Comparison of ENCODE assay signal across 11 cellular contexts in genomic region chr2:150478206-150478974, GRCh38. TPM values are rescaled to one million over a fixed set of nuclear protein-coding genes. Genes with fewer than 3 reads are reported as not detected.
DNase-seq lines count a peak whose midpoint lies in the region; ATAC-seq lines count a peak whose summit lies in the region.
"Had no signal": no experiment of that assay in that cellular context is flagged by ENCODE, and none has a peak within 500 bp of the region (broad histone marks: within the 10 kb centered on the region; RNA-seq: fewer than 3 reads in every experiment).

No MANE protein-coding gene starts in this region.

- H3K9ac ChIP-seq in subcutaneous abdominal adipose tissue (ENCODE audit: low read length in 5 of 5), result peak overlapping the region in 1 of 5 donors; percentile 60

- POLR2A ChIA-PET in naive thymus-derived CD4-positive, alpha-beta T cell (lab: Charles Lee), result no interaction called here

- no peaks in the 10 kb centered on the region for H3K27me3 ChIP-seq in HAP-1 (ENCODE audit: low read depth)
- H3K27me3 ChIP-seq in subcutaneous abdominal adipose tissue (ENCODE audit: control insufficient read depth in 5 of 5, insufficient read depth in 4 of 5, low read length in 5 of 5), result no peaks in the 10 kb centered on the region
- H3K27me3 ChIP-seq in naive thymus-derived CD4-positive, alpha-beta T cell (ENCODE audit: control insufficient read depth in 2 of 2, insufficient read depth in 2 of 2, low read length in 2 of 2), result no peaks in the 10 kb centered on the region

- CTCF ChIA-PET in naive thymus-derived CD4-positive, alpha-beta T cell (lab: Charles Lee), result no interaction called here

- H3K27ac Mint-ChIP-seq in naive thymus-derived CD4-positive, alpha-beta T cell, result no peak overlapping the region

- H3K4me1 Mint-ChIP-seq in naive thymus-derived CD4-positive, alpha-beta T cell, result no peaks in the 10 kb centered on the region

- H3K4me3 Mint-ChIP-seq in naive thymus-derived CD4-positive, alpha-beta T cell, result no peak overlapping the region

- DNase-seq in HAP-1 (ENCODE audit: low spot score in 2 of 2), result peak; percentile 19 to 48
- DNase-seq in astrocyte of the hippocampus (ENCODE audit: low read depth, low spot score), result peak; percentile 70
- peak; percentile 31 for DNase-seq in kidney glomerular epithelial cell (lab: John Stamatoyannopoulos, UW)
- no peak for DNase-seq in NCI-H526 (lab: John Stamatoyannopoulos, UW)
- no peak for DNase-seq in GM19238 (ENCODE audit: insufficient read length, low spot score)
- no peak for DNase-seq in naive thymus-derived CD4-positive, alpha-beta T cell
- DNase-seq: central memory CD4-positive, alpha-beta T cell; NCI-H1436 had no signal

- peaks cover 0 to 4% (median 0%) of the 10 kb centered on the region in 5 donors for H3K36me3 Mint-ChIP-seq in naive thymus-derived CD4-positive, alpha-beta T cell

- peaks cover 0 to 5% (median 0%) of the 10 kb centered on the region in 11 donors for H3K9me3 Mint-ChIP-seq in naive thymus-derived CD4-positive, alpha-beta T cell

- H3K27ac ChIP-seq in subcutaneous abdominal adipose tissue (ENCODE audit: low read depth, low read length), result peak overlapping the region; percentile 83
- H3K27ac ChIP-seq in naive thymus-derived CD4-positive, alpha-beta T cell (ENCODE audit: low read depth, low read length), result no peak overlapping the region

- H3K9me3 ChIP-seq in HAP-1, result no peaks in the 10 kb centered on the region
- no peaks in the 10 kb centered on the region for H3K9me3 ChIP-seq in subcutaneous abdominal adipose tissue (ENCODE audit: control insufficient read depth in 5 of 5, low read length in 5 of 5)
- H3K9me3 ChIP-seq in naive thymus-derived CD4-positive, alpha-beta T cell (ENCODE audit: control insufficient read depth in 2 of 3, low read length in 3 of 3), result no peaks in the 10 kb centered on the region

- in situ Hi-C loops in HAP-1 (cut with MboI; ENCODE audit: low sequenced_read_pairs), result no loop called here

- H3K4me3 ChIP-seq in HAP-1 (no peak overlapping the region), subcutaneous abdominal adipose tissue (ENCODE audit: low read depth in 1 of 5, low read length in 5 of 5) (no peak overlapping the region)
- no peak overlapping the region for H3K4me3 ChIP-seq in naive thymus-derived CD4-positive, alpha-beta T cell (ENCODE audit: low read length)

- intact Hi-C loops in naive thymus-derived CD4-positive, alpha-beta T cell (cut with micrococcal nuclease), result no loop called here

- peaks cover 22% of the 10 kb centered on the region for H3K4me1 ChIP-seq in HAP-1
- peaks cover 0 to 79% (median 56%) of the 10 kb centered on the region in 5 donors for H3K4me1 ChIP-seq in subcutaneous abdominal adipose tissue (ENCODE audit: control insufficient read depth in 5 of 5, insufficient read depth in 5 of 5, low read length in 5 of 5)
- H3K4me1 ChIP-seq in naive thymus-derived CD4-positive, alpha-beta T cell (ENCODE audit: control insufficient read depth in 2 of 2, insufficient read depth in 2 of 2, low read length in 2 of 2), result no peaks in the 10 kb centered on the region

- H3K27me3 Mint-ChIP-seq in naive thymus-derived CD4-positive, alpha-beta T cell, result peaks cover 4 to 8% (median 6%) of the 10 kb centered on the region in 5 donors

- H3K36me3 ChIP-seq in HAP-1 (replicated peaks) (no peaks in the 10 kb centered on the region), subcutaneous abdominal adipose tissue (ENCODE audit: control insufficient read depth in 5 of 5, insufficient read depth in 5 of 5, low read length in 5 of 5) (peaks cover 7 to 22% (median 13%) of the 10 kb centered on the region in 5 donors)
- no peaks in the 10 kb centered on the region for H3K36me3 ChIP-seq in naive thymus-derived CD4-positive, alpha-beta T cell (ENCODE audit: control insufficient read depth in 2 of 3, insufficient read depth in 3 of 3, low read length in 3 of 3)

- no peak for ATAC-seq in naive thymus-derived CD4-positive, alpha-beta T cell
- ATAC-seq in GM18873 (IDR thresholded peaks at IDR 0.05; ENCODE audit: low FRiP score, unreplicated experiment), result no peak

RNA-seq across cellular contexts. Expression of gene RND3, which starts 9.1 kb away (rescaled TPM):
- total RNA-seq in naive thymus-derived CD4-positive, alpha-beta T cell, result not detected
- not detected for polyA plus RNA-seq in naive thymus-derived CD4-positive, alpha-beta T cell
- total RNA-seq: activated CD8-positive, alpha-beta memory T cell treated with anti-CD3 and anti-CD28 coated beads for 36 hours had no signal

Comparison
In these comparisons a context has a peak if more than half of its experiments do, and no peak if none do; other contexts are left out.
1. DNase-seq: peak in HAP-1 (2 of 2), astrocyte of the hippocampus (single experiment) and kidney glomerular epithelial cell (single experiment); none in NCI-H526 (0 of 2), GM19238 (single experiment) and naive thymus-derived CD4-positive, alpha-beta T cell (0 of 9).